2 cellular contexts compared by ENCODE assay signal in the genomic region with DNA sequence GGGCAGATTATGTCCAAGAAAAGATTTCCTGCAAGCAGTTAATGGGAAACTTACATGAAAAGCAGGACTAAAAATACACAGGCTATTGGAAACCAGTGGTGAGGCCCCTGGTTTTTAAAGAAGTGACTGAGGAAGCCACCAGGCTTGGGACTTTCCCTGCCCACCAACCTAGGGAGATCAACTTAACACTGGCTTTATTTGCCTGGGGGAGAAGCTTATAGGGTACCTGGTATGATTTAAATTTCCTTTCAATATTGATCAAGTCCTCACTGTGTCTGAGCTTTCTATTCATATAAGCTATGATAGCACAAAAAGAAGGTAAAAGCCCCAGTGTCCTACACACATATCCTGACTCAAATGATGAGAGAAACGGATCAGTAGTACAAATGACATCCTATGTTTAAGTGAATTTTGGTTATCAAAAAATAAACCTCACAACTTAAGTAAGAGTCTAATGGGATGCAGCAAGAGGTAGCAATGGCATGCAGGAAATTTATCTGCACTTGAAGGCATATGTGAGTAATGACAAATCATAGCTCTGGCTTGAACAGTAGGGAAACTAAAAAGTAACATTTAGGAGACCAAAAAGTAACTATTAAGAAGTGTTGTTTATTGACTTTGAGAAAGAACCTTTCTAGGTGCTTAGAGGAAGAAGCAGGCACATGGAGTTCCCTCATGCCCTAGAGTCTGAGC.
TF ChIP-seq lines count a peak whose summit lies in the region.

No MANE protein-coding gene starts in this region.

TF ChIP-seq in SK-N-SH, 30 proteins besides CTCF, POLR2A, EP300 and RAD21 (continued from another document):
- TF ChIP-seq SMC3 (IDR thresholded peaks at IDR 0.05; ENCODE audit: low read depth, low read length), result no peak
- TF ChIP-seq, protein P1, sequence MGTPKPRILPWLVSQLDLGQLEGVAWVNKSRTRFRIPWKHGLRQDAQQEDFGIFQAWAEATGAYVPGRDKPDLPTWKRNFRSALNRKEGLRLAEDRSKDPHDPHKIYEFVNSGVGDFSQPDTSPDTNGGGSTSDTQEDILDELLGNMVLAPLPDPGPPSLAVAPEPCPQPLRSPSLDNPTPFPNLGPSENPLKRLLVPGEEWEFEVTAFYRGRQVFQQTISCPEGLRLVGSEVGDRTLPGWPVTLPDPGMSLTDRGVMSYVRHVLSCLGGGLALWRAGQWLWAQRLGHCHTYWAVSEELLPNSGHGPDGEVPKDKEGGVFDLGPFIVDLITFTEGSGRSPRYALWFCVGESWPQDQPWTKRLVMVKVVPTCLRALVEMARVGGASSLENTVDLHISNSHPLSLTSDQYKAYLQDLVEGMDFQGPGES (IDR thresholded peaks at IDR 0.05; ENCODE audit: low read depth, low read length), result no peak
- TF ChIP-seq CHD2 (IDR thresholded peaks at IDR 0.05; ENCODE audit: low read length, partially characterized antibody), result no peak
- no peak for TF ChIP-seq RCOR1 (IDR thresholded peaks at IDR 0.05; ENCODE audit: low read length)
- TF ChIP-seq, protein P2, sequence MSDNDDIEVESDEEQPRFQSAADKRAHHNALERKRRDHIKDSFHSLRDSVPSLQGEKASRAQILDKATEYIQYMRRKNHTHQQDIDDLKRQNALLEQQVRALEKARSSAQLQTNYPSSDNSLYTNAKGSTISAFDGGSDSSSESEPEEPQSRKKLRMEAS (IDR thresholded peaks at IDR 0.05; ENCODE audit: low read depth), result no peak
- TF ChIP-seq, protein P3, sequence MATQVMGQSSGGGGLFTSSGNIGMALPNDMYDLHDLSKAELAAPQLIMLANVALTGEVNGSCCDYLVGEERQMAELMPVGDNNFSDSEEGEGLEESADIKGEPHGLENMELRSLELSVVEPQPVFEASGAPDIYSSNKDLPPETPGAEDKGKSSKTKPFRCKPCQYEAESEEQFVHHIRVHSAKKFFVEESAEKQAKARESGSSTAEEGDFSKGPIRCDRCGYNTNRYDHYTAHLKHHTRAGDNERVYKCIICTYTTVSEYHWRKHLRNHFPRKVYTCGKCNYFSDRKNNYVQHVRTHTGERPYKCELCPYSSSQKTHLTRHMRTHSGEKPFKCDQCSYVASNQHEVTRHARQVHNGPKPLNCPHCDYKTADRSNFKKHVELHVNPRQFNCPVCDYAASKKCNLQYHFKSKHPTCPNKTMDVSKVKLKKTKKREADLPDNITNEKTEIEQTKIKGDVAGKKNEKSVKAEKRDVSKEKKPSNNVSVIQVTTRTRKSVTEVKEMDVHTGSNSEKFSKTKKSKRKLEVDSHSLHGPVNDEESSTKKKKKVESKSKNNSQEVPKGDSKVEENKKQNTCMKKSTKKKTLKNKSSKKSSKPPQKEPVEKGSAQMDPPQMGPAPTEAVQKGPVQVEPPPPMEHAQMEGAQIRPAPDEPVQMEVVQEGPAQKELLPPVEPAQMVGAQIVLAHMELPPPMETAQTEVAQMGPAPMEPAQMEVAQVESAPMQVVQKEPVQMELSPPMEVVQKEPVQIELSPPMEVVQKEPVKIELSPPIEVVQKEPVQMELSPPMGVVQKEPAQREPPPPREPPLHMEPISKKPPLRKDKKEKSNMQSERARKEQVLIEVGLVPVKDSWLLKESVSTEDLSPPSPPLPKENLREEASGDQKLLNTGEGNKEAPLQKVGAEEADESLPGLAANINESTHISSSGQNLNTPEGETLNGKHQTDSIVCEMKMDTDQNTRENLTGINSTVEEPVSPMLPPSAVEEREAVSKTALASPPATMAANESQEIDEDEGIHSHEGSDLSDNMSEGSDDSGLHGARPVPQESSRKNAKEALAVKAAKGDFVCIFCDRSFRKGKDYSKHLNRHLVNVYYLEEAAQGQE (IDR thresholded peaks at IDR 0.05; ENCODE audit: low read depth, low read length), result no peak

TF ChIP-seq in K562, 482 proteins besides CTCF, POLR2A, EP300 and RAD21 (continued from another document):
- TF ChIP-seq, protein P4, sequence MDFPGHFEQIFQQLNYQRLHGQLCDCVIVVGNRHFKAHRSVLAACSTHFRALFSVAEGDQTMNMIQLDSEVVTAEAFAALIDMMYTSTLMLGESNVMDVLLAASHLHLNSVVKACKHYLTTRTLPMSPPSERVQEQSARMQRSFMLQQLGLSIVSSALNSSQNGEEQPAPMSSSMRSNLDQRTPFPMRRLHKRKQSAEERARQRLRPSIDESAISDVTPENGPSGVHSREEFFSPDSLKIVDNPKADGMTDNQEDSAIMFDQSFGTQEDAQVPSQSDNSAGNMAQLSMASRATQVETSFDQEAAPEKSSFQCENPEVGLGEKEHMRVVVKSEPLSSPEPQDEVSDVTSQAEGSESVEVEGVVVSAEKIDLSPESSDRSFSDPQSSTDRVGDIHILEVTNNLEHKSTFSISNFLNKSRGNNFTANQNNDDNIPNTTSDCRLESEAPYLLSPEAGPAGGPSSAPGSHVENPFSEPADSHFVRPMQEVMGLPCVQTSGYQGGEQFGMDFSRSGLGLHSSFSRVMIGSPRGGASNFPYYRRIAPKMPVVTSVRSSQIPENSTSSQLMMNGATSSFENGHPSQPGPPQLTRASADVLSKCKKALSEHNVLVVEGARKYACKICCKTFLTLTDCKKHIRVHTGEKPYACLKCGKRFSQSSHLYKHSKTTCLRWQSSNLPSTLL (IDR thresholded peaks at IDR 0.05), result no peak
- TF ChIP-seq, protein P5, sequence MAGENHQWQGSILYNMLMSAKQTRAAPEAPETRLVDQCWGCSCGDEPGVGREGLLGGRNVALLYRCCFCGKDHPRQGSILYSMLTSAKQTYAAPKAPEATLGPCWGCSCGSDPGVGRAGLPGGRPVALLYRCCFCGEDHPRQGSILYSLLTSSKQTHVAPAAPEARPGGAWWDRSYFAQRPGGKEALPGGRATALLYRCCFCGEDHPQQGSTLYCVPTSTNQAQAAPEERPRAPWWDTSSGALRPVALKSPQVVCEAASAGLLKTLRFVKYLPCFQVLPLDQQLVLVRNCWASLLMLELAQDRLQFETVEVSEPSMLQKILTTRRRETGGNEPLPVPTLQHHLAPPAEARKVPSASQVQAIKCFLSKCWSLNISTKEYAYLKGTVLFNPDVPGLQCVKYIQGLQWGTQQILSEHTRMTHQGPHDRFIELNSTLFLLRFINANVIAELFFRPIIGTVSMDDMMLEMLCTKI (IDR thresholded peaks at IDR 0.05; ENCODE audit: partially characterized antibody), result no peak
- TF ChIP-seq KAT7 (CRISPR knock-in tag; IDR thresholded peaks at IDR 0.05; ENCODE audit: borderline replicate concordance) (no peak), MIER1 (IDR thresholded peaks at IDR 0.05; ENCODE audit: low read depth) (no peak), ZNF584 (CRISPR knock-in tag; IDR thresholded peaks at IDR 0.05; ENCODE audit: low read depth) (no peak), MAFK (IDR thresholded peaks at IDR 0.05; ENCODE audit: low read length) (no peak)
